In genomic region chr14:73759183-73759713, GRCh38 we compare ENCODE assay signal across 8 cellular contexts. TPM values are rescaled to one million over a fixed set of nuclear protein-coding genes. Genes with fewer than 3 reads are reported as not detected.
DNase-seq lines count a peak whose midpoint lies in the region; ATAC-seq and TF ChIP-seq lines count a peak whose summit lies in the region.

No MANE protein-coding gene starts in this region.

- peak overlapping the region; percentile 81 for H3K4me3 Mint-ChIP-seq in T-helper 2 cell treated with Interferon-gamma antibody and Interleukin-4, amounts not matched to agents 5 μg/mL and 100 μg/mL, for 36 hours
- H3K4me3 Mint-ChIP-seq in chondrocyte (ENCODE audit: unreplicated experiment), result peak overlapping the region; percentile 79

- peak overlapping the region; percentile 81 for H3K27ac Mint-ChIP-seq in T-helper 2 cell treated with Interferon-gamma antibody and Interleukin-4, amounts not matched to agents 5 μg/mL and 100 μg/mL, for 36 hours
- peak overlapping the region; percentile 88 for H3K27ac Mint-ChIP-seq in chondrocyte (ENCODE audit: unreplicated experiment)

- H3K36me3 ChIP-seq in H7 (replicated peaks; ENCODE audit: control insufficient read depth, insufficient read depth, low read length) (no peaks in the 10 kb centered on the region; the same call in 1 of the 2 replicates), kidney epithelial cell (ENCODE audit: control insufficient read depth, insufficient read depth, low read length) (no peaks in the 10 kb centered on the region)

- peaks cover 72% of the 10 kb centered on the region for H3K4me1 Mint-ChIP-seq in T-helper 2 cell treated with Interferon-gamma antibody and Interleukin-4, amounts not matched to agents 5 μg/mL and 100 μg/mL, for 36 hours (ENCODE audit: low read depth)
- peaks cover 72% of the 10 kb centered on the region for H3K4me1 Mint-ChIP-seq in chondrocyte (ENCODE audit: low read depth)

- no peak for TF ChIP-seq CTCF in AG10803 (conservative IDR thresholded peaks at IDR 0.05; ENCODE audit: low read length)
- TF ChIP-seq CTCF in chondrocyte (IDR thresholded peaks at IDR 0.05), result no peak
- no peak for TF ChIP-seq CTCF in kidney epithelial cell (IDR thresholded peaks at IDR 0.05; ENCODE audit: insufficient read depth, low read length, poor library complexity, severe bottlenecking)

- no peaks in the 10 kb centered on the region for H3K27me3 Mint-ChIP-seq in T-helper 2 cell treated with Interferon-gamma antibody and Interleukin-4, amounts not matched to agents 5 μg/mL and 100 μg/mL, for 36 hours (ENCODE audit: low read depth)
- no peaks in the 10 kb centered on the region for H3K27me3 Mint-ChIP-seq in chondrocyte (ENCODE audit: low read depth)

- ATAC-seq in GM21423 (IDR thresholded peaks at IDR 0.05; ENCODE audit: unreplicated experiment) (no peak), HG03135 (IDR thresholded peaks at IDR 0.05; ENCODE audit: unreplicated experiment) (no peak)

- DNase-seq in AG10803 (ENCODE audit: low read depth) (peak; percentile 61), H7 (peak; percentile 80), chondrocyte (ENCODE audit: low spot score) (no peak), kidney epithelial cell (ENCODE audit: low read depth) (no peak)
- DNase-seq in T-helper 2 cell treated with Interferon-gamma antibody and Interleukin-4, amounts not matched to agents 5 μg/mL and 100 μg/mL, for 36 hours (ENCODE audit: low spot score), result no peak
- DNase-seq in stimulated activated CD4-positive, alpha-beta T cell treated with anti-CD3 and anti-CD28 coated beads, Interleukin-4, amount 100 ng/mL, for 1 hour, result peak; percentile 61

- no peaks in the 10 kb centered on the region for H3K9me3 Mint-ChIP-seq in T-helper 2 cell treated with Interferon-gamma antibody and Interleukin-4, amounts not matched to agents 5 μg/mL and 100 μg/mL, for 36 hours
- no peaks in the 10 kb centered on the region for H3K9me3 Mint-ChIP-seq in chondrocyte (ENCODE audit: low read depth)

- H3K36me3 Mint-ChIP-seq in T-helper 2 cell treated with Interferon-gamma antibody and Interleukin-4, amounts not matched to agents 5 μg/mL and 100 μg/mL, for 36 hours (ENCODE audit: low read depth), result peaks cover 26% of the 10 kb centered on the region
- H3K36me3 Mint-ChIP-seq in chondrocyte (ENCODE audit: low read depth), result no peaks in the 10 kb centered on the region

- H3K4me3 ChIP-seq in AG10803 (ENCODE audit: low read length) (peak overlapping the region; percentile 89), H7 (ENCODE audit: insufficient read depth, low read depth, low read length) (peak overlapping the region; percentile 69), kidney epithelial cell (ENCODE audit: low read depth, low read length) (peak overlapping the region; percentile 82)

- H3K27me3 ChIP-seq in H7 (ENCODE audit: control insufficient read depth, insufficient read depth, low read length) (peaks cover 10% of the 10 kb centered on the region), kidney epithelial cell (ENCODE audit: control insufficient read depth, insufficient read depth, low read length) (no peaks in the 10 kb centered on the region)

RNA-seq across cellular contexts. Expression of gene PNMA1, which starts 45.1 kb away (rescaled TPM):
- total RNA-seq in H7 (2014; rRNA removed; shearing (Covaris generic)), result 18.0 and 18.1 TPM in 2 replicates
- total RNA-seq in chondrocyte (72.0 to 85.2 TPM (median 72.1 TPM) in 3 replicates), kidney epithelial cell (31.0 and 31.8 TPM in 2 replicates)

Comparison
In these comparisons a context has a peak if more than half of its experiments do, and no peak if none do; other contexts are left out.
1. DNase-seq: peak in AG10803 (single experiment), H7 (single experiment) and stimulated activated CD4-positive, alpha-beta T cell treated with anti-CD3 and anti-CD28 coated beads, Interleukin-4, amount 100 ng/mL, for 1 hour (single experiment); none in T-helper 2 cell treated with Interferon-gamma antibody and Interleukin-4, amounts not matched to agents 5 μg/mL and 100 μg/mL, for 36 hours (single experiment), chondrocyte (single experiment) and kidney epithelial cell (single experiment).
2. Peak in every context shown above with its lines, with median percentiles within 50 percentile points of each other: H3K4me3 ChIP-seq.